In genomic region chr14:42378880-42379279, GRCh38 we compare ENCODE assay signal across 19 cellular contexts.
"Had no signal": no experiment of that assay in that cellular context is flagged by ENCODE, and none has a peak within 500 bp of the region (broad histone marks: within the 10 kb centered on the region; RNA-seq: fewer than 3 reads in every experiment).

No MANE protein-coding gene starts in this region.

- H2AFZ ChIP-seq: PC-9 had no signal

- H3K9me3 ChIP-seq: adrenal gland had no signal

- FAIRE-seq: K562, TTC549 had no signal

- H3K27ac ChIP-seq: adrenal gland, PC-9, VCaP had no signal

- H3K4me1 ChIP-seq: adrenal gland had no signal

- H3K4me3 ChIP-seq: adrenal gland, K562, PC-9 had no signal

- H3K4me2 ChIP-seq: PC-9 had no signal

- H3K36me3 ChIP-seq: adrenal gland had no signal

- H3K27me3 ChIP-seq: adrenal gland had no signal

- ATAC-seq: activated CD4-positive, alpha-beta T cell treated with anti-CD3 and anti-CD28 coated beads for 36 hours; activated CD8-positive, alpha-beta T cell treated with anti-CD3 and anti-CD28 coated beads for 36 hours; K562 had no signal

- DNase-seq: activated CD4-positive, alpha-beta T cell treated with anti-CD3 and anti-CD28 coated beads for 36 hours; activated CD8-positive, alpha-beta memory T cell treated with anti-CD3 and anti-CD28 coated beads, Interleukin-2, amount 50 U/mL, for 4 hours; activated CD8-positive, alpha-beta T cell treated with anti-CD3 and anti-CD28 coated beads for 36 hours; activated naive CD4-positive, alpha-beta T cell treated with anti-CD3 and anti-CD28 coated beads, Interleukin-2, amount 50 U/mL, for 16 hours; activated naive CD8-positive, alpha-beta T cell treated with anti-CD3 and anti-CD28 coated beads, Interleukin-2, amount 10 ng/mL, durations not matched to agents 7 days and 5 days; anterior cingulate cortex; cerebellar nuclear complex; Karpas-422; NCI-H1694; NCI-H2029; NCI-H510A treated with DMSO at 0.1 percent for 48 hours; PC-9; SHP77 treated with DMSO at 0.1 percent for 48 hours; T-helper 2 cell; T1000 had no signal
